In genomic region chr21:34705032-34705431, GRCh38 we compare ENCODE assay signal across 19 cellular contexts. TPM values are rescaled to one million over a fixed set of nuclear protein-coding genes. Genes with fewer than 3 reads are reported as not detected.
"Had no signal": no experiment of that assay in that cellular context is flagged by ENCODE, and none has a peak within 500 bp of the region (broad histone marks: within the 10 kb centered on the region; RNA-seq: fewer than 3 reads in every experiment).

No MANE protein-coding gene starts in this region.

- H3K9me3 ChIP-seq: mucosa of descending colon, psoas muscle, SJCRH30, stomach had no signal

- H3K36me3 ChIP-seq: brain microvascular endothelial cell, SJCRH30 had no signal

- H3K27me3 ChIP-seq: brain microvascular endothelial cell had no signal

- H3K9me3 Mint-ChIP-seq: activated naive CD4-positive, alpha-beta T cell treated with anti-CD3 and anti-CD28 coated beads, Interleukin-2, amount 50 U/mL, for 72 hours; activated T-cell treated with anti-CD3 and anti-CD28 coated beads, Interleukin-2, amount 50 U/mL, for 24 hours; naive thymus-derived CD8-positive, alpha-beta T cell had no signal

- H3K4me1 ChIP-seq: psoas muscle, SJCRH30, stomach had no signal

- H3K27ac ChIP-seq: brain microvascular endothelial cell, psoas muscle, SJCRH30, stomach had no signal

- H3K4me3 Mint-ChIP-seq: activated T-cell treated with anti-CD3 and anti-CD28 coated beads, Interleukin-2, amount 50 U/mL, for 24 hours; naive thymus-derived CD8-positive, alpha-beta T cell had no signal

- H3K4me3 ChIP-seq: lung, mucosa of descending colon, psoas muscle, SJCRH30, stomach had no signal

- H3K36me3 Mint-ChIP-seq: activated naive CD4-positive, alpha-beta T cell treated with anti-CD3 and anti-CD28 coated beads, Interleukin-2, amount 50 U/mL, for 72 hours; naive thymus-derived CD8-positive, alpha-beta T cell had no signal

- ATAC-seq: activated naive CD4-positive, alpha-beta T cell treated with anti-CD3 and anti-CD28 coated beads, Interleukin-2, amount 50 U/mL, for 72 hours; naive thymus-derived CD8-positive, alpha-beta T cell had no signal

- DNase-seq: activated CD4-positive, alpha-beta T cell treated with anti-CD3 and anti-CD28 coated beads, Interleukin-2, amount 50 U/mL, for 4 hours; activated CD4-positive, CD25-positive, alpha-beta regulatory T cell treated with anti-CD3 and anti-CD28 coated beads, Interleukin-2, amount 50 U/mL, for 72 hours; activated effector memory CD4-positive, alpha-beta T cell treated with Interleukin-2 at 50 U/mL for 16 hours; activated T-cell treated with anti-CD3 and anti-CD28 coated beads, Interleukin-2, amount 50 U/mL, for 24 hours; brain microvascular endothelial cell; hypothalamus; left cardiac atrium; mucosa of descending colon; naive thymus-derived CD8-positive, alpha-beta T cell; occipital lobe; psoas muscle; SJCRH30; stimulated activated CD4-positive, alpha-beta T cell treated with anti-CD3 and anti-CD28 coated beads, Interleukin-2, amount 100 ng/mL, for 48 hours; stomach; SW 1271; trophoblast cell had no signal

- H3K27ac Mint-ChIP-seq: activated naive CD4-positive, alpha-beta T cell treated with anti-CD3 and anti-CD28 coated beads, Interleukin-2, amount 50 U/mL, for 72 hours; activated T-cell treated with anti-CD3 and anti-CD28 coated beads, Interleukin-2, amount 50 U/mL, for 24 hours; naive thymus-derived CD8-positive, alpha-beta T cell had no signal

RNA-seq across cellular contexts. Expression of gene CLIC6, which starts 36.2 kb away (rescaled TPM):
- total RNA-seq: glomerular endothelial cell, SJCRH30 had no signal
